ENCODE assay signal across 30 cellular contexts in genomic region chr15:62866366-62866765, GRCh38.
"Had no signal": no experiment of that assay in that cellular context is flagged by ENCODE, and none has a peak within 500 bp of the region (broad histone marks: within the 10 kb centered on the region; RNA-seq: fewer than 3 reads in every experiment).

No MANE protein-coding gene starts in this region.

- ATAC-seq: activated CD4-positive, CD25-positive, alpha-beta regulatory T cell treated with anti-CD3 and anti-CD28 coated beads, Interleukin-2, amount 50 U/mL, for 24 hours; left lung; mucosa of descending colon; right cardiac atrium had no signal

- H2AFZ ChIP-seq: parathyroid adenoma had no signal

- H3K27me3 ChIP-seq: left lung, thyroid gland had no signal

- FAIRE-seq: frontal cortex, islet of Langerhans, TTC549 had no signal

- H3K4me3 ChIP-seq: left lung, lung, mucosa of descending colon, thyroid gland had no signal

- H3K36me3 Mint-ChIP-seq: activated CD4-positive, alpha-beta memory T cell treated with anti-CD3 and anti-CD28 coated beads for 36 hours had no signal

- H3K4me1 ChIP-seq: left lung, parathyroid adenoma, thyroid gland had no signal

- H3K27ac ChIP-seq: epithelial cell of prostate, left lung, parathyroid adenoma, thyroid gland, VCaP had no signal

- H3K9me3 ChIP-seq: left lung, mucosa of descending colon, SK-N-SH, thyroid gland had no signal

- H3K9me3 Mint-ChIP-seq: T-helper 1 cell treated with Interleukin-12 subunit alpha and Interleukin-12 subunit beta and Interleukin-4 antibody, amounts not matched to agents 30 μg/mL and 1 μg/mL, for 36 hours had no signal

- H3K4me1 Mint-ChIP-seq: nephron progenitor cell had no signal

- H3K27me3 Mint-ChIP-seq: activated CD4-positive, alpha-beta memory T cell treated with anti-CD3 and anti-CD28 coated beads for 36 hours had no signal

- H3K4me2 ChIP-seq: SK-N-SH had no signal

- H3K79me2 ChIP-seq: parathyroid adenoma had no signal

- DNase-seq: activated CD4-positive, alpha-beta memory T cell treated with anti-CD3 and anti-CD28 coated beads for 36 hours; activated CD4-positive, alpha-beta T cell treated with anti-CD3 and anti-CD28 coated beads for 48 hours; activated CD8-positive, alpha-beta memory T cell treated with anti-CD3 and anti-CD28 coated beads, Interleukin-2, amount 50 U/mL, for 4 hours; activated gamma-delta T cell treated with Interleukin-2 at 50 U/mL for 16 hours; activated naive CD4-positive, alpha-beta T cell treated with anti-CD3 and anti-CD28 coated beads, Interleukin-2, amount 50 U/mL, for 16 hours; activated T-cell treated with anti-CD3 and anti-CD28 coated beads, Interleukin-2, amount 50 U/mL, for 1 hour; amygdala; caudate nucleus; glutamatergic neuron; left lung; mucosa of descending colon; naive B cell; nephron progenitor cell; nucleus accumbens; right cardiac atrium; SK-N-SH; stimulated activated CD4-positive, alpha-beta T cell treated with anti-CD3 and anti-CD28 coated beads, Interleukin-2, amount 100 ng/mL, for 48 hours; SW 1271; T-helper 9 cell; thyroid gland had no signal

- H3K4me3 Mint-ChIP-seq: activated CD4-positive, alpha-beta memory T cell treated with anti-CD3 and anti-CD28 coated beads for 36 hours; naive B cell; nephron progenitor cell; stimulated activated naive CD8-positive, alpha-beta T cell treated with anti-CD3 and anti-CD28 coated beads, Interleukin-15, Interleukin-2, amounts not matched to agents 100 ng/mL and 50 ng/mL, for 24 hours; T-helper 1 cell treated with Interleukin-12 subunit alpha and Interleukin-12 subunit beta and Interleukin-4 antibody, amounts not matched to agents 30 μg/mL and 1 μg/mL, for 36 hours had no signal

- H3K27ac Mint-ChIP-seq: activated CD4-positive, alpha-beta memory T cell treated with anti-CD3 and anti-CD28 coated beads for 36 hours; naive B cell; stimulated activated naive CD8-positive, alpha-beta T cell treated with anti-CD3 and anti-CD28 coated beads, Interleukin-15, Interleukin-2, amounts not matched to agents 100 ng/mL and 50 ng/mL, for 24 hours; T-helper 1 cell treated with Interleukin-12 subunit alpha and Interleukin-12 subunit beta and Interleukin-4 antibody, amounts not matched to agents 30 μg/mL and 1 μg/mL, for 36 hours had no signal

- H3K36me3 ChIP-seq: left lung, thyroid gland had no signal

- H3K9ac ChIP-seq: parathyroid adenoma, SK-N-SH had no signal
